Comparison of ENCODE assay signal across 24 cellular contexts in genomic region chr14:104366931-104367810, GRCh38.
"Had no signal": no experiment of that assay in that cellular context is flagged by ENCODE, and none has a peak within 500 bp of the region (broad histone marks: within the 10 kb centered on the region; RNA-seq: fewer than 3 reads in every experiment).

No MANE protein-coding gene starts in this region.

- H3K36me3 ChIP-seq: heart right ventricle, left lung, neural progenitor cell, pancreas, prostate gland, spleen, thoracic aorta, transverse colon had no signal

- H3K9ac ChIP-seq: neural progenitor cell had no signal

- H2AFZ ChIP-seq: neural progenitor cell had no signal

- H3K4me2 ChIP-seq: neural progenitor cell had no signal

- H3K4me3 Mint-ChIP-seq: central memory CD8-positive, alpha-beta T cell; natural killer cell; neural progenitor cell; stimulated activated naive B cell treated with anti-CD40 and anti-IgM and Interleukin-4, amounts not matched to agents 10 μg/mL and 1 μg/mL and 100 μg/mL, for 72 hours; stimulated activated naive CD8-positive, alpha-beta T cell treated with anti-CD3 and anti-CD28 coated beads, Interleukin-15, amount 100 ng/mL, for 72 hours had no signal

- DNase-seq: effector memory CD4-positive, alpha-beta T cell; hypothalamus; mammary epithelial cell; natural killer cell; occipital lobe; spleen; stimulated activated CD4-positive, alpha-beta T cell treated with anti-CD3 and anti-CD28 coated beads, Interleukin-15, amount 100 ng/mL, for 24 hours; stimulated activated CD4-positive, alpha-beta T cell treated with anti-CD3 and anti-CD28 coated beads, Interleukin-1b, Interleukin-23, amount 100 ng/mL, for 48 hours; stimulated activated CD4-positive, alpha-beta T cell treated with anti-CD3 and anti-CD28 coated beads, Interleukin-4, amount 100 ng/mL, for 24 hours; stimulated activated naive B cell treated with anti-CD40 and anti-IgM and Interleukin-4, amounts not matched to agents 10 μg/mL and 1 μg/mL and 100 μg/mL, for 72 hours; stimulated activated naive CD8-positive, alpha-beta T cell treated with anti-CD3 and anti-CD28 coated beads, Interleukin-15, amount 100 ng/mL, for 72 hours; transverse colon had no signal

- ATAC-seq: esophagus mucosa; heart right ventricle; left lung; natural killer cell; pancreas; sciatic nerve; stimulated activated naive B cell treated with anti-CD40 and anti-IgM and Interleukin-4, amounts not matched to agents 10 μg/mL and 1 μg/mL and 100 μg/mL, for 72 hours; stimulated activated naive CD8-positive, alpha-beta T cell treated with anti-CD3 and anti-CD28 coated beads, Interleukin-15, amount 100 ng/mL, for 72 hours had no signal

- H3K27me3 Mint-ChIP-seq: stimulated activated naive CD8-positive, alpha-beta T cell treated with anti-CD3 and anti-CD28 coated beads, Interleukin-15, amount 100 ng/mL, for 72 hours had no signal

- H3K9me3 Mint-ChIP-seq: central memory CD8-positive, alpha-beta T cell; natural killer cell; neural progenitor cell; stimulated activated naive CD8-positive, alpha-beta T cell treated with anti-CD3 and anti-CD28 coated beads, Interleukin-15, amount 100 ng/mL, for 72 hours had no signal

- H3K4me1 ChIP-seq: heart right ventricle, left lung, neural progenitor cell, pancreas, prostate gland, transverse colon had no signal

- H3K9me3 ChIP-seq: left lung, pancreas, prostate gland, thoracic aorta, transverse colon had no signal

- H3K4me3 ChIP-seq: heart right ventricle, left lung, neural progenitor cell, pancreas, prostate gland, spleen, thoracic aorta, transverse colon had no signal

- H3K4me1 Mint-ChIP-seq: central memory CD8-positive, alpha-beta T cell; stimulated activated naive B cell treated with anti-CD40 and anti-IgM and Interleukin-4, amounts not matched to agents 10 μg/mL and 1 μg/mL and 100 μg/mL, for 72 hours had no signal

- FAIRE-seq: endometrium, frontal cortex, islet of Langerhans, pancreas had no signal

- H3K27me3 ChIP-seq: neural progenitor cell, pancreas had no signal

- H3K36me3 Mint-ChIP-seq: natural killer cell; neural progenitor cell; stimulated activated naive B cell treated with anti-CD40 and anti-IgM and Interleukin-4, amounts not matched to agents 10 μg/mL and 1 μg/mL and 100 μg/mL, for 72 hours had no signal

- H3K27ac Mint-ChIP-seq: natural killer cell; neural progenitor cell; stimulated activated naive B cell treated with anti-CD40 and anti-IgM and Interleukin-4, amounts not matched to agents 10 μg/mL and 1 μg/mL and 100 μg/mL, for 72 hours; stimulated activated naive CD8-positive, alpha-beta T cell treated with anti-CD3 and anti-CD28 coated beads, Interleukin-15, amount 100 ng/mL, for 72 hours had no signal

- H3K27ac ChIP-seq: heart right ventricle, left lung, neural progenitor cell, pancreas, prostate gland, spleen, thoracic aorta, transverse colon had no signal
